Comparison of ENCODE assay signal across 11 cellular contexts in genomic region chr19:1272423-1273262, GRCh38. TPM values are rescaled to one million over a fixed set of nuclear protein-coding genes. Genes with fewer than 3 reads are reported as not detected.
DNase-seq lines count a peak whose midpoint lies in the region; ATAC-seq and TF ChIP-seq lines count a peak whose summit lies in the region.
"Had no signal": no experiment of that assay in that cellular context is flagged by ENCODE, and none has a peak within 500 bp of the region (broad histone marks: within the 10 kb centered on the region; RNA-seq: fewer than 3 reads in every experiment).

No MANE protein-coding gene starts in this region.

- H3K36me3 ChIP-seq in A673 (ENCODE audit: insufficient read depth, low read length, poor library complexity, severe bottlenecking), result peaks cover 48% of the 10 kb centered on the region

- CTCF ChIA-PET in A673 (lab: Charles Lee), result interaction anchor here (0.9 to 1.6 kb wide), 2 partner anchors 28 to 100 kb away, joined by 5 to 6 read pairs; no protein-coding TSS in a partner anchor

- H3K9me3 ChIP-seq in A673 (ENCODE audit: low read depth, low read length, poor library complexity, severe bottlenecking), result no peaks in the 10 kb centered on the region

- no peak for DNase-seq in A673 (ENCODE audit: low spot score)
- DNase-seq in central memory CD8-positive, alpha-beta T cell (ENCODE audit: low spot score in 2 of 2), result no peak
- no peak for DNase-seq in naive B cell
- no peak for DNase-seq in NCI-H526 (lab: John Stamatoyannopoulos, UW)
- DNase-seq: activated gamma-delta T cell treated with Interleukin-2 at 50 U/mL for 16 hours; OCI-M1; stimulated activated CD4-positive, alpha-beta T cell treated with anti-CD3 and anti-CD28 coated beads, Interleukin-2, amount 100 ng/mL, for 48 hours had no signal

- no TSS peak for BruUV-seq in A673 (replicated peaks; lab: Mats Ljungman, UMichigan)

- H3K27ac ChIP-seq in A673 (ENCODE audit: low read depth, low read length, poor library complexity, severe bottlenecking), result peak overlapping the region; percentile 99

- intact Hi-C loops in A673 (cut with micrococcal nuclease; ENCODE audit: unreplicated experiment), result loop anchor here (10.0 kb wide), 2 partner anchors 172 to 322 kb away; partner anchors contain the start of gene MBD3

- H3K27me3 Mint-ChIP-seq in IgD-negative memory B cell, result no peaks in the 10 kb centered on the region
- H3K27me3 Mint-ChIP-seq in central memory CD8-positive, alpha-beta T cell, result no peaks in the 10 kb centered on the region
- H3K27me3 Mint-ChIP-seq in naive B cell, result no peaks in the 10 kb centered on the region

- no peak for TF ChIP-seq CTCF in A673 (conservative IDR thresholded peaks at IDR 0.05; ENCODE audit: low read depth, low read length)

- H3K27me3 ChIP-seq in A673 (replicated peaks; ENCODE audit: insufficient read depth, low read depth, low read length, poor library complexity), result no peaks in the 10 kb centered on the region

- H3K9me3 Mint-ChIP-seq in IgD-negative memory B cell (no peaks in the 10 kb centered on the region), naive B cell (no peaks in the 10 kb centered on the region)
- H3K9me3 Mint-ChIP-seq in central memory CD8-positive, alpha-beta T cell, result no peaks in the 10 kb centered on the region

- peaks cover 68% of the 10 kb centered on the region for H3K4me1 ChIP-seq in A673 (ENCODE audit: insufficient read depth, low read length, poor library complexity, severe bottlenecking)

- H3K27ac Mint-ChIP-seq in IgD-negative memory B cell, result peak overlapping the region in 2 of 3 donors; percentile 89 to 95
- H3K27ac Mint-ChIP-seq in central memory CD8-positive, alpha-beta T cell (ENCODE audit: low read depth), result peak overlapping the region; percentile 95
- peak overlapping the region; percentile 56 to 97 (median 87) for H3K27ac Mint-ChIP-seq in naive B cell

- no peak for ATAC-seq in central memory CD8-positive, alpha-beta T cell (replicated peaks; ENCODE audit: extremely low read depth, poor library complexity, severe bottlenecking)
- no peak for ATAC-seq in naive B cell (ENCODE audit: low read depth in 2 of 2)
- ATAC-seq in HG02588 (IDR thresholded peaks at IDR 0.05; ENCODE audit: unreplicated experiment), result no peak
- ATAC-seq in GM21737 (IDR thresholded peaks at IDR 0.05; ENCODE audit: unreplicated experiment), result no peak
- ATAC-seq in GM18868 (IDR thresholded peaks at IDR 0.05; ENCODE audit: unreplicated experiment), result no peak

- H3K4me1 Mint-ChIP-seq in IgD-negative memory B cell, result peaks cover 33 to 38% (median 37%) of the 10 kb centered on the region in 3 donors
- H3K4me1 Mint-ChIP-seq in central memory CD8-positive, alpha-beta T cell, result peaks cover 62% of the 10 kb centered on the region
- H3K4me1 Mint-ChIP-seq in naive B cell, result peaks cover 56 to 66% (median 65%) of the 10 kb centered on the region in 3 donors

- peak overlapping the region; percentile 58 for H3K4me3 ChIP-seq in A673 (ENCODE audit: low read depth, low read length, poor library complexity, severe bottlenecking)

- H3K36me3 Mint-ChIP-seq in IgD-negative memory B cell, result peaks cover 5% of the 10 kb centered on the region
- H3K36me3 Mint-ChIP-seq in central memory CD8-positive, alpha-beta T cell (ENCODE audit: insufficient read depth), result peaks cover 67% of the 10 kb centered on the region
- peaks cover 0 to 5% of the 10 kb centered on the region in 2 donors for H3K36me3 Mint-ChIP-seq in naive B cell

- H3K4me3 Mint-ChIP-seq in IgD-negative memory B cell (peak overlapping the region; percentile 21 to 90 (median 70)), naive B cell (peak overlapping the region; percentile 15 to 96 (median 62))
- peak overlapping the region; percentile 85 for H3K4me3 Mint-ChIP-seq in central memory CD8-positive, alpha-beta T cell

- POLR2A ChIA-PET in A673 (lab: Charles Lee; ENCODE audit: low non-redundant PET), result interaction anchor here (0.6 kb wide), 1 partner anchor 200 kb away, joined by 3 read pairs; no protein-coding TSS in a partner anchor

RNA-seq across cellular contexts. Expression of gene FAM174C, which starts 2.7 kb away (rescaled TPM):
- total RNA-seq in A673 (2021), result 69.4 and 88.6 TPM in 2 replicates
- polyA plus RNA-seq in IgD-negative memory B cell (115 TPM), naive B cell (ENCODE audit: low read depth in 6 of 6) (10 to 100 TPM; 48.9 to 80.0 (median 64.7) TPM)

RNA-seq across cellular contexts. Expression of gene CIRBP, which starts 3.5 kb away (rescaled TPM):
- 287 and 386 TPM in 2 replicates for total RNA-seq in A673 (2021)
- polyA plus RNA-seq in IgD-negative memory B cell (377 TPM), naive B cell (ENCODE audit: low read depth in 6 of 6) (100 to 1,000 TPM; 253 to 449 (median 334) TPM)

RNA-seq across cellular contexts. Expression of gene EFNA2, which starts 13.0 kb away (rescaled TPM):
- 0.64 and 0.68 TPM in 2 replicates for total RNA-seq in A673 (2021)
- polyA plus RNA-seq in IgD-negative memory B cell (not detected), naive B cell (ENCODE audit: low read depth in 6 of 6) (not detected)

RNA-seq across cellular contexts. Expression of gene MIDN, which starts 24.3 kb away (rescaled TPM):
- total RNA-seq in A673 (2021), result 156 and 169 TPM in 2 replicates
- polyA plus RNA-seq in IgD-negative memory B cell (4.8 TPM), naive B cell (ENCODE audit: low read depth in 6 of 6) (1 to 10 TPM in 5 of 6 donors, under 1 TPM in 1; 0.78 to 5.5 (median 2.7) TPM)

RNA-seq across cellular contexts. Expression of gene ATP5F1D, which starts 31.1 kb away (rescaled TPM):
- 237 and 250 TPM in 2 replicates for total RNA-seq in A673 (2021)
- polyA plus RNA-seq in IgD-negative memory B cell (339 TPM), naive B cell (ENCODE audit: low read depth in 6 of 6) (100 to 1,000 TPM; 132 to 222 (median 199) TPM)
